Comparison of ENCODE assay signal across 26 cellular contexts in genomic region chr11:47360341-47360740, GRCh38. TPM values are rescaled to one million over a fixed set of nuclear protein-coding genes. Genes with fewer than 3 reads are reported as not detected.
"Had no signal": no experiment of that assay in that cellular context is flagged by ENCODE, and none has a peak within 500 bp of the region (broad histone marks: within the 10 kb centered on the region; RNA-seq: fewer than 3 reads in every experiment).

No MANE protein-coding gene starts in this region.

- H3K4me3 Mint-ChIP-seq: mesothelial cell of epicardium; neural crest cell; stimulated activated naive CD8-positive, alpha-beta T cell treated with anti-CD3 and anti-CD28 coated beads, Interleukin-15, Interleukin-2, amounts not matched to agents 100 ng/mL and 50 ng/mL, for 24 hours had no signal

- H3K27ac Mint-ChIP-seq: mesothelial cell of epicardium had no signal

- FAIRE-seq: colon, endothelial cell of umbilical vein, keratinocyte, urothelium cell line had no signal

- H3K4me1 ChIP-seq: psoas muscle had no signal

- H3K27me3 Mint-ChIP-seq: naive B cell; natural killer cell treated with Interleukin-12 subunit alpha and Interleukin-12 subunit beta and Interleukin-15 and Interleukin-18, amount 100 ng/mL, for 72 hours; stimulated activated memory B cell treated with anti-CD40 and anti-IgM and Interleukin-4, amounts not matched to agents 10 μg/mL and 1 μg/mL and 100 μg/mL, for 72 hours; stimulated activated naive CD8-positive, alpha-beta T cell treated with anti-CD3 and anti-CD28 coated beads, Interleukin-15, Interleukin-2, amounts not matched to agents 100 ng/mL and 50 ng/mL, for 24 hours had no signal

- H3K9me3 ChIP-seq: esophagus squamous epithelium, mucosa of descending colon, psoas muscle, sigmoid colon, thoracic aorta, tibial nerve, upper lobe of left lung had no signal

- H3K27ac ChIP-seq: esophagus squamous epithelium, psoas muscle, sigmoid colon, thoracic aorta, tibial nerve, upper lobe of left lung had no signal

- H3K4me1 Mint-ChIP-seq: mesothelial cell of epicardium had no signal

- DNase-seq: effector memory CD4-positive, alpha-beta T cell; esophagus squamous epithelium; foreskin melanocyte; glutamatergic neuron; mesenchymal stem cell; naive B cell; psoas muscle; sigmoid colon had no signal

- H3K27me3 ChIP-seq: esophagus squamous epithelium, sigmoid colon, tibial nerve, upper lobe of left lung had no signal

- H3K36me3 ChIP-seq: esophagus squamous epithelium, sigmoid colon, thoracic aorta, tibial nerve, upper lobe of left lung had no signal

- H3K36me3 Mint-ChIP-seq: mesothelial cell of epicardium; naive B cell; natural killer cell treated with Interleukin-12 subunit alpha and Interleukin-12 subunit beta and Interleukin-15 and Interleukin-18, amount 100 ng/mL, for 72 hours had no signal

- H3K9me3 Mint-ChIP-seq: mesothelial cell of epicardium; naive B cell; natural killer cell treated with Interleukin-12 subunit alpha and Interleukin-12 subunit beta and Interleukin-15 and Interleukin-18, amount 100 ng/mL, for 72 hours; neural crest cell; stimulated activated memory B cell treated with anti-CD40 and anti-IgM and Interleukin-4, amounts not matched to agents 10 μg/mL and 1 μg/mL and 100 μg/mL, for 72 hours; stimulated activated naive CD8-positive, alpha-beta T cell treated with anti-CD3 and anti-CD28 coated beads, Interleukin-15, Interleukin-2, amounts not matched to agents 100 ng/mL and 50 ng/mL, for 24 hours had no signal

- H3K4me3 ChIP-seq: esophagus squamous epithelium, mucosa of descending colon, psoas muscle, sigmoid colon, thoracic aorta, tibial nerve, upper lobe of left lung had no signal

RNA-seq across cellular contexts. Expression of gene MYBPC3, which starts 7.8 kb away (rescaled TPM):
- total RNA-seq: endothelial cell of umbilical vein; epithelial cell of proximal tubule; lower leg skin; lung microvascular endothelial cell; mesothelial cell of epicardium; natural killer cell treated with Interleukin-12 subunit alpha and Interleukin-12 subunit beta and Interleukin-15 and Interleukin-18, amount 100 ng/mL, for 72 hours; neural crest cell; osteocyte; renal cortical epithelial cell; sigmoid colon; thoracic aorta had no signal
- polyA plus RNA-seq: endothelial cell of umbilical vein, keratinocyte had no signal

RNA-seq across cellular contexts. Expression of gene SPI1, which starts 18.0 kb away (rescaled TPM):
- total RNA-seq: endothelial cell of umbilical vein, epithelial cell of proximal tubule, lung microvascular endothelial cell, mesothelial cell of epicardium, neural crest cell, osteocyte, renal cortical epithelial cell had no signal
- polyA plus RNA-seq: endothelial cell of umbilical vein, keratinocyte had no signal
